Comparison of ENCODE assay signal across 21 cellular contexts in genomic region chr16:53370827-53371226, GRCh38.
"Had no signal": no experiment of that assay in that cellular context is flagged by ENCODE, and none has a peak within 500 bp of the region (broad histone marks: within the 10 kb centered on the region; RNA-seq: fewer than 3 reads in every experiment).

No MANE protein-coding gene starts in this region.

- H3K4me1 Mint-ChIP-seq: mesothelial cell of epicardium had no signal

- DNase-seq: activated CD4-positive, alpha-beta T cell treated with anti-CD3 and anti-CD28 coated beads, Interleukin-2, amount 10 ng/mL, durations not matched to agents 7 days and 5 days; activated CD8-positive, alpha-beta T cell treated with anti-CD3 and anti-CD28 coated beads, Interleukin-2, amount 10 ng/mL, durations not matched to agents 7 days and 5 days; activated naive CD4-positive, alpha-beta T cell treated with Interleukin-2 at 50 U/mL for 16 hours; activated naive CD8-positive, alpha-beta T cell treated with anti-CD3 and anti-CD28 coated beads for 36 hours; activated T-cell treated with anti-CD3 and anti-CD28 coated beads, Interleukin-2, amount 50 U/mL, for 1 hour; central memory CD4-positive, alpha-beta T cell; dermis blood vessel endothelial cell; effector CD8-positive, alpha-beta T cell; foreskin keratinocyte; left ventricle myocardium inferior; mammary epithelial cell; natural killer cell; ovary; right cardiac atrium; stimulated activated CD4-positive, alpha-beta T cell treated with anti-CD3 and anti-CD28 coated beads, Interleukin-12 subunit alpha, Interleukin-12 subunit beta, amount 100 ng/mL, for 4 hours; stimulated activated CD4-positive, alpha-beta T cell treated with anti-CD3 and anti-CD28 coated beads, Interleukin-4, amount 100 ng/mL, for 4 hours; stimulated activated naive CD8-positive, alpha-beta T cell treated with anti-CD3 and anti-CD28 coated beads, Interleukin-15, Interleukin-2, amounts not matched to agents 100 U/mL and 50 U/mL, for 24 hours; upper lobe of left lung had no signal

- H3K36me3 ChIP-seq: left ventricle myocardium inferior, ovary, upper lobe of left lung had no signal

- H3K4me3 ChIP-seq: left ventricle myocardium inferior, ovary, upper lobe of left lung had no signal

- H3K9me3 ChIP-seq: left ventricle myocardium inferior, ovary, upper lobe of left lung had no signal

- H3K9me3 Mint-ChIP-seq: activated CD4-positive, alpha-beta T cell treated with anti-CD3 and anti-CD28 coated beads, Interleukin-2, amount 10 ng/mL, durations not matched to agents 7 days and 5 days; activated naive CD8-positive, alpha-beta T cell treated with anti-CD3 and anti-CD28 coated beads for 36 hours; mesothelial cell of epicardium; natural killer cell had no signal

- H3K4me3 Mint-ChIP-seq: activated CD4-positive, alpha-beta T cell treated with anti-CD3 and anti-CD28 coated beads, Interleukin-2, amount 10 ng/mL, durations not matched to agents 7 days and 5 days; activated CD8-positive, alpha-beta T cell treated with anti-CD3 and anti-CD28 coated beads, Interleukin-2, amount 10 ng/mL, durations not matched to agents 7 days and 5 days; activated naive CD8-positive, alpha-beta T cell treated with anti-CD3 and anti-CD28 coated beads for 36 hours; mesothelial cell of epicardium; natural killer cell had no signal

- H3K27ac Mint-ChIP-seq: activated CD4-positive, alpha-beta T cell treated with anti-CD3 and anti-CD28 coated beads, Interleukin-2, amount 10 ng/mL, durations not matched to agents 7 days and 5 days; activated CD8-positive, alpha-beta T cell treated with anti-CD3 and anti-CD28 coated beads, Interleukin-2, amount 10 ng/mL, durations not matched to agents 7 days and 5 days; activated naive CD8-positive, alpha-beta T cell treated with anti-CD3 and anti-CD28 coated beads for 36 hours; mesothelial cell of epicardium; natural killer cell had no signal

- H3K27me3 Mint-ChIP-seq: activated naive CD8-positive, alpha-beta T cell treated with anti-CD3 and anti-CD28 coated beads for 36 hours had no signal

- H3K36me3 Mint-ChIP-seq: mesothelial cell of epicardium, natural killer cell had no signal

- H3K27ac ChIP-seq: foreskin keratinocyte, left ventricle myocardium inferior, ovary, VCaP had no signal

- ATAC-seq: activated CD4-positive, CD25-positive, alpha-beta regulatory T cell treated with anti-CD3 and anti-CD28 coated beads, Interleukin-2, amount 50 U/mL, for 24 hours; activated CD8-positive, alpha-beta T cell treated with anti-CD3 and anti-CD28 coated beads, Interleukin-2, amount 10 ng/mL, durations not matched to agents 7 days and 5 days; foreskin keratinocyte; natural killer cell; right cardiac atrium; stimulated activated naive CD8-positive, alpha-beta T cell treated with anti-CD3 and anti-CD28 coated beads, Interleukin-15, Interleukin-2, amounts not matched to agents 100 U/mL and 50 U/mL, for 24 hours had no signal

- H3K27me3 ChIP-seq: ovary had no signal

- H3K4me1 ChIP-seq: foreskin keratinocyte had no signal
